2 cellular contexts compared by ENCODE assay signal in genomic region chrX:131801911-131802310, GRCh38.
TF ChIP-seq lines count a peak whose summit lies in the region.

No MANE protein-coding gene starts in this region.

TF ChIP-seq in A549, 52 proteins besides CTCF, POLR2A, EP300 and RAD21 (continued from another document):
- TF ChIP-seq HMGXB4 (CRISPR knock-in tag; IDR thresholded peaks at IDR 0.05; ENCODE audit: borderline replicate concordance): no peak
- no peak for TF ChIP-seq TP53 (CRISPR knock-in tag; IDR thresholded peaks at IDR 0.05)
- TF ChIP-seq MAZ (IDR thresholded peaks at IDR 0.05; ENCODE audit: borderline replicate concordance, low read depth, low read length): no peak
- no peak for TF ChIP-seq HES2 (IDR thresholded peaks at IDR 0.05)
- TF ChIP-seq EHF (CRISPR knock-in tag; IDR thresholded peaks at IDR 0.05): no peak
- TF ChIP-seq ELK1 (IDR thresholded peaks at IDR 0.05; ENCODE audit: low read depth, low read length): no peak
- TF ChIP-seq FOSB (CRISPR knock-in tag; IDR thresholded peaks at IDR 0.05): no peak

TF ChIP-seq in GM12878, 131 proteins besides CTCF, POLR2A, EP300 and RAD21 (continued from another document):
- no peak for TF ChIP-seq BCL11A (IDR thresholded peaks at IDR 0.05; ENCODE audit: low read depth, low read length)
- TF ChIP-seq MXI1 (IDR thresholded peaks at IDR 0.05; ENCODE audit: low read depth, low read length): no peak
- TF ChIP-seq MYC (IDR thresholded peaks at IDR 0.05; ENCODE audit: insufficient read depth, insufficient read length, insufficient replicate concordance, low read length, severe bottlenecking): no peak
- no peak for TF ChIP-seq BCL3 (IDR thresholded peaks at IDR 0.05; ENCODE audit: borderline replicate concordance, insufficient read depth, low read depth, low read length, poor library complexity, severe bottlenecking)
- TF ChIP-seq ASH2L (IDR thresholded peaks at IDR 0.05; ENCODE audit: borderline replicate concordance, low read depth): no peak
